ENCODE assay signal across 14 cellular contexts in genomic region chr1:30270468-30270867, GRCh38.
"Had no signal": no experiment of that assay in that cellular context is flagged by ENCODE, and none has a peak within 500 bp of the region (broad histone marks: within the 10 kb centered on the region; RNA-seq: fewer than 3 reads in every experiment).

No MANE protein-coding gene starts in this region.

- H3K36me3 ChIP-seq: heart left ventricle, ovary, tibial nerve had no signal

- DNase-seq: dermis blood vessel endothelial cell; effector CD4-positive, alpha-beta T cell; heart left ventricle; hippocampal formation; kidney glomerular epithelial cell; mammary epithelial cell; mucosa of descending colon; naive thymus-derived CD8-positive, alpha-beta T cell; ovary; right cardiac atrium; small intestine; stimulated activated CD4-positive, alpha-beta T cell treated with anti-CD3 and anti-CD28 coated beads, Interleukin-2, amount 100 ng/mL, for 48 hours; stimulated activated naive CD4-positive, alpha-beta T cell treated with Interleukin-2 at 50 U/mL for 16 hours had no signal

- H3K27ac ChIP-seq: heart left ventricle, ovary, tibial nerve had no signal

- H3K9me3 ChIP-seq: heart left ventricle, mucosa of descending colon, ovary had no signal

- H3K4me3 Mint-ChIP-seq: naive thymus-derived CD8-positive, alpha-beta T cell had no signal

- H3K4me1 ChIP-seq: heart left ventricle, tibial nerve had no signal

- H3K27me3 ChIP-seq: ovary, tibial nerve had no signal

- ATAC-seq: heart left ventricle; mucosa of descending colon; naive thymus-derived CD8-positive, alpha-beta T cell; right cardiac atrium had no signal

- H3K36me3 Mint-ChIP-seq: naive thymus-derived CD8-positive, alpha-beta T cell had no signal

- H3K4me3 ChIP-seq: heart left ventricle, mucosa of descending colon, ovary, tibial nerve had no signal
